Comparison of ENCODE assay signal across 1 cellular context in the genomic region with DNA sequence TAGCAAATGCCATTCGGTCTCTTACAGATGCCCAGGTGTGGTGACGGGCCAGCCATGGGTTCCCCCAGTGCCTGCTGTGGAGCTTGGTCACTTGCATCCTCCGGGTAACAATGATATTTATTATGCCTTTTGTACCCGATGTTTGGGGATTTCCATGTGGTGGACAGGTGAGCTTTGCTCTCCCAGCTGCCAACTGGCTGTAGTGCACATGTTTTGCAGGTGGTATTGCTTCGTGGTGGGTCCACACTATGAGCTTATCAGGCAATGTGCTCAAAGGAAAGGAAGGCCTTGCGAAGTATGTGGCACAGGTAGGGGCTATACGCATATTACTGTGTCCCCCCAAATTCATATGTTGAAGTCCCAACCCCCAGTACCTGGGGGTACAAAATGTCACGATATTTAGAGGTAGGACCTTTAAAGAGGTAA.
A peak's percentile ranks its signal among the peaks of the same experiment; 100 is the strongest.
TF ChIP-seq lines count a peak whose summit lies in the region.

No MANE protein-coding gene starts in this region.

TF ChIP-seq in HepG2, 621 proteins besides CTCF, POLR2A, EP300 and RAD21 (continued from another document):
- TF ChIP-seq MNT (IDR thresholded peaks at IDR 0.05) (0 out of 2 replicates have a peak, but pooled peaks have one; percentile 14), ZNF563 (CRISPR knock-in tag; IDR thresholded peaks at IDR 0.05) (peak; percentile 68; the same call in 1 of the 2 replicates), PCBP1 (IDR thresholded peaks at IDR 0.05; ENCODE audit: borderline replicate concordance, low read depth, low read length) (no peak), HMG20B (CRISPR knock-in tag; conservative IDR thresholded peaks at IDR 0.05) (no peak), SALL1 (CRISPR knock-in tag; IDR thresholded peaks at IDR 0.05) (peak; percentile 87), TARDBP (CRISPR knock-in tag; IDR thresholded peaks at IDR 0.05) (no peak), TBX3 (IDR thresholded peaks at IDR 0.05; ENCODE audit: borderline replicate concordance) (no peak), ZNF598 (CRISPR knock-in tag; IDR thresholded peaks at IDR 0.05; ENCODE audit: borderline replicate concordance) (0 out of 2 replicates have a peak, but pooled peaks have one; percentile 25), NRL (CRISPR knock-in tag; IDR thresholded peaks at IDR 0.05; ENCODE audit: borderline replicate concordance) (no peak), ZNF589 (CRISPR knock-in tag; conservative IDR thresholded peaks at IDR 0.05) (0 out of 2 replicates have a peak, but pooled peaks have one; percentile 27), ZNF20 (CRISPR knock-in tag; IDR thresholded peaks at IDR 0.05) (no peak), CSRNP2 (CRISPR knock-in tag; conservative IDR thresholded peaks at IDR 0.05; ENCODE audit: low read depth) (no peak), MLLT10 (CRISPR knock-in tag; IDR thresholded peaks at IDR 0.05) (no peak), THRA (CRISPR knock-in tag; IDR thresholded peaks at IDR 0.05; ENCODE audit: borderline replicate concordance) (no peak), ZNF607 (CRISPR knock-in tag; IDR thresholded peaks at IDR 0.05; ENCODE audit: borderline replicate concordance) (peak; percentile 81; the same call in 1 of the 2 replicates)
- TF ChIP-seq, protein P1, sequence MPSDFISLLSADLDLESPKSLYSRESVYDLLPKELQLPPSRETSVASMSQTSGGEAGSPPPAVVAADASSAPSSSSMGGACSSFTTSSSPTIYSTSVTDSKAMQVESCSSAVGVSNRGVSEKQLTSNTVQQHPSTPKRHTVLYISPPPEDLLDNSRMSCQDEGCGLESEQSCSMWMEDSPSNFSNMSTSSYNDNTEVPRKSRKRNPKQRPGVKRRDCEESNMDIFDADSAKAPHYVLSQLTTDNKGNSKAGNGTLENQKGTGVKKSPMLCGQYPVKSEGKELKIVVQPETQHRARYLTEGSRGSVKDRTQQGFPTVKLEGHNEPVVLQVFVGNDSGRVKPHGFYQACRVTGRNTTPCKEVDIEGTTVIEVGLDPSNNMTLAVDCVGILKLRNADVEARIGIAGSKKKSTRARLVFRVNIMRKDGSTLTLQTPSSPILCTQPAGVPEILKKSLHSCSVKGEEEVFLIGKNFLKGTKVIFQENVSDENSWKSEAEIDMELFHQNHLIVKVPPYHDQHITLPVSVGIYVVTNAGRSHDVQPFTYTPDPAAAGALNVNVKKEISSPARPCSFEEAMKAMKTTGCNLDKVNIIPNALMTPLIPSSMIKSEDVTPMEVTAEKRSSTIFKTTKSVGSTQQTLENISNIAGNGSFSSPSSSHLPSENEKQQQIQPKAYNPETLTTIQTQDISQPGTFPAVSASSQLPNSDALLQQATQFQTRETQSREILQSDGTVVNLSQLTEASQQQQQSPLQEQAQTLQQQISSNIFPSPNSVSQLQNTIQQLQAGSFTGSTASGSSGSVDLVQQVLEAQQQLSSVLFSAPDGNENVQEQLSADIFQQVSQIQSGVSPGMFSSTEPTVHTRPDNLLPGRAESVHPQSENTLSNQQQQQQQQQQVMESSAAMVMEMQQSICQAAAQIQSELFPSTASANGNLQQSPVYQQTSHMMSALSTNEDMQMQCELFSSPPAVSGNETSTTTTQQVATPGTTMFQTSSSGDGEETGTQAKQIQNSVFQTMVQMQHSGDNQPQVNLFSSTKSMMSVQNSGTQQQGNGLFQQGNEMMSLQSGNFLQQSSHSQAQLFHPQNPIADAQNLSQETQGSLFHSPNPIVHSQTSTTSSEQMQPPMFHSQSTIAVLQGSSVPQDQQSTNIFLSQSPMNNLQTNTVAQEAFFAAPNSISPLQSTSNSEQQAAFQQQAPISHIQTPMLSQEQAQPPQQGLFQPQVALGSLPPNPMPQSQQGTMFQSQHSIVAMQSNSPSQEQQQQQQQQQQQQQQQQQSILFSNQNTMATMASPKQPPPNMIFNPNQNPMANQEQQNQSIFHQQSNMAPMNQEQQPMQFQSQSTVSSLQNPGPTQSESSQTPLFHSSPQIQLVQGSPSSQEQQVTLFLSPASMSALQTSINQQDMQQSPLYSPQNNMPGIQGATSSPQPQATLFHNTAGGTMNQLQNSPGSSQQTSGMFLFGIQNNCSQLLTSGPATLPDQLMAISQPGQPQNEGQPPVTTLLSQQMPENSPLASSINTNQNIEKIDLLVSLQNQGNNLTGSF (CRISPR knock-in tag; IDR thresholded peaks at IDR 0.05) = no peak
- TF ChIP-seq, protein P2, sequence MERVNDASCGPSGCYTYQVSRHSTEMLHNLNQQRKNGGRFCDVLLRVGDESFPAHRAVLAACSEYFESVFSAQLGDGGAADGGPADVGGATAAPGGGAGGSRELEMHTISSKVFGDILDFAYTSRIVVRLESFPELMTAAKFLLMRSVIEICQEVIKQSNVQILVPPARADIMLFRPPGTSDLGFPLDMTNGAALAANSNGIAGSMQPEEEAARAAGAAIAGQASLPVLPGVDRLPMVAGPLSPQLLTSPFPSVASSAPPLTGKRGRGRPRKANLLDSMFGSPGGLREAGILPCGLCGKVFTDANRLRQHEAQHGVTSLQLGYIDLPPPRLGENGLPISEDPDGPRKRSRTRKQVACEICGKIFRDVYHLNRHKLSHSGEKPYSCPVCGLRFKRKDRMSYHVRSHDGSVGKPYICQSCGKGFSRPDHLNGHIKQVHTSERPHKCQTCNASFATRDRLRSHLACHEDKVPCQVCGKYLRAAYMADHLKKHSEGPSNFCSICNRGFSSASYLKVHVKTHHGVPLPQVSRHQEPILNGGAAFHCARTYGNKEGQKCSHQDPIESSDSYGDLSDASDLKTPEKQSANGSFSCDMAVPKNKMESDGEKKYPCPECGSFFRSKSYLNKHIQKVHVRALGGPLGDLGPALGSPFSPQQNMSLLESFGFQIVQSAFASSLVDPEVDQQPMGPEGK (CRISPR knock-in tag; IDR thresholded peaks at IDR 0.05) = no peak
- TF ChIP-seq, protein P3, sequence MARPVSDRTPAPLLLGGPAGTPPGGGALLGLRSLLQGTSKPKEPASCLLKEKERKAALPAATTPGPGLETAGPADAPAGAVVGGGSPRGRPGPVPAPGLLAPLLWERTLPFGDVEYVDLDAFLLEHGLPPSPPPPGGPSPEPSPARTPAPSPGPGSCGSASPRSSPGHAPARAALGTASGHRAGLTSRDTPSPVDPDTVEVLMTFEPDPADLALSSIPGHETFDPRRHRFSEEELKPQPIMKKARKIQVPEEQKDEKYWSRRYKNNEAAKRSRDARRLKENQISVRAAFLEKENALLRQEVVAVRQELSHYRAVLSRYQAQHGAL (CRISPR knock-in tag; IDR thresholded peaks at IDR 0.05; ENCODE audit: not compliant biosample characterization) = no peak
TF ChIP-seq in HepG2: peak in this region for 58.
